16 cellular contexts compared by ENCODE assay signal in the genomic region with DNA sequence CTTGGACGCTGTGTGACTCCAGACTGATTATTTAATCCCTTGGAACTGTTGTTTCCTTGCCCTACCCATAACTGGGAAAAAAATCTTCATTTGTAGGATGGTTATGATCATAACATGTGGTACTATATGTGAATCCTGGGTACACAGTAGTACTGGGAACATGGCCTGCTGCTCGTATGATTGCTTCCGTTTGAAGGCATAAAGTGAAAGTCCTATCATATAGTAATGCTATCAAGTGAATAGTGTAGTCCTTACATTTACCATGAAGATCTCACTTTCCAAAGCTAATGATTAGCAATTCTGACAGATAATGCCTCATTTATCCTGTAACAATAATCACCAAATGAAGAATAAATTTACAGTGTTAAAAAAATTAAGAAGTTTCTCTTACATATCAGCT. TPM values are rescaled to one million over a fixed set of nuclear protein-coding genes. Genes with fewer than 3 reads are reported as not detected.
DNase-seq lines count a peak whose midpoint lies in the region; ATAC-seq, FAIRE-seq and TF ChIP-seq lines count a peak whose summit lies in the region.
"Had no signal": no experiment of that assay in that cellular context is flagged by ENCODE, and none has a peak within 500 bp of the region (broad histone marks: within the 10 kb centered on the region; RNA-seq: fewer than 3 reads in every experiment).

No MANE protein-coding gene starts in this region.

- FAIRE-seq in K562 (lab: Jason Lieb, UNC): no peak
- FAIRE-seq: A204.1 had no signal

- peaks cover 3% of the 10 kb centered on the region for H3K27me3 Mint-ChIP-seq in activated naive CD8-positive, alpha-beta T cell treated with anti-CD3 and anti-CD28 coated beads, Interleukin-2, amount 50 U/mL, for 24 hours
- H3K27me3 Mint-ChIP-seq in activated naive CD8-positive, alpha-beta T cell treated with anti-CD3 and anti-CD28 coated beads for 36 hours: no peaks in the 10 kb centered on the region
- H3K27me3 Mint-ChIP-seq in memory B cell: no peaks in the 10 kb centered on the region

- H4K20me1 ChIP-seq in K562 (replicated peaks; ENCODE audit: control insufficient read depth, insufficient read depth, low read length): no peaks in the 10 kb centered on the region

- peaks cover 75% of the 10 kb centered on the region for H3K79me2 ChIP-seq in K562 (ENCODE audit: control insufficient read depth, insufficient read depth, low read length)

- H3K9me1 ChIP-seq in K562 (ENCODE audit: control insufficient read depth, insufficient read depth, low read length): no peaks in the 10 kb centered on the region

- H3K27ac ChIP-seq in K562 (ENCODE audit: extremely low read depth, low read depth, low read length) (peak overlapping the region; percentile 52; the same call in 2 of the 3 replicates), tibial nerve (peak overlapping the region; percentile 1 to 70 (median 66))

- H3K9me3 Mint-ChIP-seq in activated naive CD8-positive, alpha-beta T cell treated with anti-CD3 and anti-CD28 coated beads, Interleukin-2, amount 50 U/mL, for 24 hours: peaks cover 4% of the 10 kb centered on the region
- no peaks in the 10 kb centered on the region for H3K9me3 Mint-ChIP-seq in activated naive CD8-positive, alpha-beta T cell treated with anti-CD3 and anti-CD28 coated beads for 36 hours
- no peaks in the 10 kb centered on the region for H3K9me3 Mint-ChIP-seq in memory B cell
- H3K9me3 Mint-ChIP-seq: activated naive CD4-positive, alpha-beta T cell treated with anti-CD3 and anti-CD28 coated beads, Interleukin-2, amount 50 U/mL, for 24 hours had no signal

- TF ChIP-seq EP300 in K562 (IDR thresholded peaks at IDR 0.05; ENCODE audit: low read length) (no peak), tibial nerve (IDR thresholded peaks at IDR 0.05) (no peak)

- TF ChIP-seq CTCF in K562 (IDR thresholded peaks at IDR 0.05 in 2 of 3, conservative IDR thresholded peaks at IDR 0.05 in 1 of 3; ENCODE audit: insufficient read depth in 2 of 3, low read depth in 1 of 3, low read length in 3 of 3) (no peak), tibial nerve (IDR thresholded peaks at IDR 0.05) (no peak)

- H3K4me3 ChIP-seq in K562 (no peak overlapping the region), tibial nerve (no peak overlapping the region)

- POLR2A ChIA-PET in K562 (lab: Yijun Ruan, JAX): interaction anchor here (0.8 to 3.1 kb wide), 2 partner anchors 10 to 55 kb away, joined by 3 to 18 read pairs; no protein-coding TSS in a partner anchor

- H3K27ac Mint-ChIP-seq in activated naive CD8-positive, alpha-beta T cell treated with anti-CD3 and anti-CD28 coated beads, Interleukin-2, amount 50 U/mL, for 24 hours: peak overlapping the region; percentile 92
- H3K27ac Mint-ChIP-seq in activated naive CD8-positive, alpha-beta T cell treated with anti-CD3 and anti-CD28 coated beads for 36 hours: no peak overlapping the region
- peak overlapping the region; percentile 90 for H3K27ac Mint-ChIP-seq in memory B cell
- H3K27ac Mint-ChIP-seq: activated naive CD4-positive, alpha-beta T cell treated with anti-CD3 and anti-CD28 coated beads, Interleukin-2, amount 50 U/mL, for 24 hours had no signal

- CTCF ChIA-PET in K562 (lab: Yijun Ruan, JAX; ENCODE audit: low intra/inter-chr PET ratio): no interaction called here

- no peak for TF ChIP-seq RAD21 in K562 (CRISPR knock-in tag; conservative IDR thresholded peaks at IDR 0.05 in 1 of 2, IDR thresholded peaks at IDR 0.05 in 1 of 2)

- H3K9ac ChIP-seq in K562 (ENCODE audit: insufficient read depth in 1 of 2, low read depth in 2 of 2, low read length in 2 of 2): peak overlapping the region in 1 of 2 experiments; percentile 28; a peak in 1 of 4 replicates

- H3K36me3 Mint-ChIP-seq in activated naive CD8-positive, alpha-beta T cell treated with anti-CD3 and anti-CD28 coated beads, Interleukin-2, amount 50 U/mL, for 24 hours (ENCODE audit: low read depth): no peaks in the 10 kb centered on the region
- H3K36me3 Mint-ChIP-seq in activated naive CD8-positive, alpha-beta T cell treated with anti-CD3 and anti-CD28 coated beads for 36 hours: peaks cover 3% of the 10 kb centered on the region
- H3K36me3 Mint-ChIP-seq in memory B cell: peaks cover 5% of the 10 kb centered on the region
- H3K36me3 Mint-ChIP-seq: activated naive CD4-positive, alpha-beta T cell treated with anti-CD3 and anti-CD28 coated beads, Interleukin-2, amount 50 U/mL, for 24 hours had no signal

- no peak for DNase-seq in activated naive CD8-positive, alpha-beta T cell treated with anti-CD3 and anti-CD28 coated beads, Interleukin-2, amount 50 U/mL, for 24 hours
- no peak for DNase-seq in activated naive CD8-positive, alpha-beta T cell treated with anti-CD3 and anti-CD28 coated beads for 36 hours
- DNase-seq in K562 (ENCODE audit: extremely low read depth in 1 of 4, low spot score in 3 of 4): no peak
- no peak for DNase-seq in memory B cell (ENCODE audit: low spot score in 2 of 2)
- no peak for DNase-seq in tibial nerve (ENCODE audit: low spot score in 2 of 2)
- DNase-seq in NOMO-1 (lab: John Stamatoyannopoulos, UW; ENCODE audit: unreplicated experiment in 2 of 2): no peak
- DNase-seq in hypothalamus (lab: John Stamatoyannopoulos, UW): no peak
- DNase-seq: activated CD4-positive, alpha-beta T cell treated with anti-CD3 and anti-CD28 coated beads, Interleukin-2, amount 50 U/mL, for 4 hours; DMS79; effector CD8-positive, alpha-beta T cell; hippocampal formation; NCI-H774; SW 1271 had no signal

- H3K27me3 ChIP-seq in K562 (ENCODE audit: control insufficient read depth in 2 of 2, insufficient read depth in 2 of 2, low read length in 2 of 2): no peaks in the 10 kb centered on the region
- no peaks in the 10 kb centered on the region for H3K27me3 ChIP-seq in tibial nerve

- no peak for ATAC-seq in activated naive CD8-positive, alpha-beta T cell treated with anti-CD3 and anti-CD28 coated beads, Interleukin-2, amount 50 U/mL, for 24 hours
- ATAC-seq in K562: peak; percentile 22; the same call in 1 of the 3 replicates
- ATAC-seq in memory B cell (ENCODE audit: low read depth): no peak
- ATAC-seq in GM19452 (IDR thresholded peaks at IDR 0.05; ENCODE audit: unreplicated experiment): no peak

- H3K4me1 Mint-ChIP-seq in activated naive CD8-positive, alpha-beta T cell treated with anti-CD3 and anti-CD28 coated beads, Interleukin-2, amount 50 U/mL, for 24 hours: peaks cover 87% of the 10 kb centered on the region
- H3K4me1 Mint-ChIP-seq in activated naive CD8-positive, alpha-beta T cell treated with anti-CD3 and anti-CD28 coated beads for 36 hours: peaks cover 70% of the 10 kb centered on the region
- peaks cover 50% of the 10 kb centered on the region for H3K4me1 Mint-ChIP-seq in memory B cell

- peak overlapping the region; percentile 58 for H3K4me2 ChIP-seq in K562 (ENCODE audit: insufficient read depth, low read length)

- H3K9me3 ChIP-seq in K562 (replicated peaks; ENCODE audit: control insufficient read depth, insufficient read depth, low read depth, low read length) (no peaks in the 10 kb centered on the region), tibial nerve (no peaks in the 10 kb centered on the region)

- H3K4me3 Mint-ChIP-seq in activated naive CD8-positive, alpha-beta T cell treated with anti-CD3 and anti-CD28 coated beads, Interleukin-2, amount 50 U/mL, for 24 hours: peak overlapping the region; percentile 61
- no peak overlapping the region for H3K4me3 Mint-ChIP-seq in activated naive CD8-positive, alpha-beta T cell treated with anti-CD3 and anti-CD28 coated beads for 36 hours
- H3K4me3 Mint-ChIP-seq in memory B cell: peak overlapping the region; percentile 59
- H3K4me3 Mint-ChIP-seq: activated naive CD4-positive, alpha-beta T cell treated with anti-CD3 and anti-CD28 coated beads, Interleukin-2, amount 50 U/mL, for 24 hours had no signal

- H3K4me1 ChIP-seq in K562 (replicated peaks in 1 of 2; ENCODE audit: control insufficient read depth in 2 of 2, insufficient read depth in 2 of 2, low read length in 2 of 2) (peaks cover 0 to 16% of the 10 kb centered on the region in 2 experiments; a peak in 3 of 5 replicates), tibial nerve (peaks cover 0 to 53% (median 11%) of the 10 kb centered on the region in 4 donors)

- no TSS peak for BruUV-seq in K562 (replicated peaks; lab: Mats Ljungman, UMichigan)

- intact Hi-C loops in K562 (cut with micrococcal nuclease): loop anchor here (5.0 to 10.0 kb wide), 3 partner anchors 53 to 298 kb away; partner anchors contain the start of gene MEF2C

- in situ Hi-C loops in K562 (cut with MboI): no loop called here

- WGBS in K562 (ENCODE audit: insufficient coverage, low coverage, missing lambda C conversion rate): 43% methylated on average over 3 of the region's 3 CpGs
- 65 to 70% methylated on average over 3 of the region's 3 CpGs for WGBS in tibial nerve, 2 donors

- H3K36me3 ChIP-seq in K562 (ENCODE audit: control insufficient read depth, insufficient read depth, low read length): peaks cover 4% of the 10 kb centered on the region; the same call in 2 of the 3 replicates
- H3K36me3 ChIP-seq in tibial nerve: no peaks in the 10 kb centered on the region

- H2AFZ ChIP-seq in K562 (ENCODE audit: low read depth, low read length): peak overlapping the region; percentile 77

- TF ChIP-seq POLR2A in K562 (conservative IDR thresholded peaks at IDR 0.05): no peak
- TF ChIP-seq POLR2A in tibial nerve (IDR thresholded peaks at IDR 0.05): no peak

RNA-seq across cellular contexts. Expression of gene MEF2C, which starts 53.2 kb away (rescaled TPM):
- total RNA-seq in activated naive CD8-positive, alpha-beta T cell treated with anti-CD3 and anti-CD28 coated beads for 36 hours: 1 to 10 TPM; 1.5 to 2.1 TPM
- total RNA-seq in K562 (2011; cell fraction: chromatin; rRNA removed; ENCODE audit: low replicate concordance): 52.4 and 139 TPM in 2 replicates
- total RNA-seq in K562 (2011; cell fraction: nucleolus; rRNA removed): 18.3 and 23.4 TPM in 2 replicates
- 41.7 and 68.3 TPM in 2 replicates for total RNA-seq in K562 (2011; cell fraction: nucleoplasm; rRNA removed)
- 47.6 and 50.1 TPM in 2 replicates for total RNA-seq in K562 (2014; rRNA removed)
- total RNA-seq in K562 (2014; rRNA removed; fragmentation: Illumina TruSeq; extraction: Trizol): 62.4 and 74.7 TPM in 2 replicates
- 52.6 and 58.3 TPM in 2 replicates for total RNA-seq in K562 (2015; rRNA removed; fragmentation: Illumina TruSeq; extraction: Trizol)
- 56.5 and 64.5 TPM in 2 replicates for total RNA-seq in K562 (2021)
- polyA plus RNA-seq in K562 (2011; rRNA removed): 35.4 and 37.6 TPM in 2 replicates
- 57.3 and 69.3 TPM in 2 replicates for polyA plus RNA-seq in K562 (2011; cell fraction: cytosol; rRNA removed)
- polyA plus RNA-seq in K562 (2011; cell fraction: nucleus; rRNA removed): 45.1 and 48.9 TPM in 2 replicates
- 25.7 and 46.6 TPM in 2 replicates for polyA plus RNA-seq in K562 (2012)
- polyA plus RNA-seq in K562 (2014; fragmentation: Illumina TruSeq; extraction: Trizol): 62.3 and 67.8 TPM in 2 replicates
- polyA plus RNA-seq in K562 (2014; fragmentation: Nextera tagmentation; extraction: Ambion mirVana): 10 to 100 TPM; 48.2 to 66.3 TPM
- polyA plus RNA-seq in K562 (2014; rRNA removed): 25.1 and 28.8 TPM in 2 replicates
- 181 and 196 TPM in 2 replicates for polyA minus RNA-seq in K562 (2011; rRNA and poly(A)+ RNA removed)
- polyA minus RNA-seq in K562 (2011; cell fraction: cytosol; rRNA and poly(A)+ RNA removed): 45.1 and 47.7 TPM in 2 replicates
- polyA minus RNA-seq in K562 (2011; cell fraction: nucleus; rRNA and poly(A)+ RNA removed): 97.3 and 153 TPM in 2 replicates
- total RNA-seq in tibial nerve: 10 to 100 TPM; 16.5 to 40.8 (median 29.1) TPM

Comparison
In these comparisons a context has a peak if more than half of its experiments do, and no peak if none do; other contexts are left out.
1. RNA of gene MEF2C, which starts 53.2 kb away (total RNA-seq): 18.3 to 139 TPM in K562 and 16.5 to 40.8 TPM in tibial nerve; 1.5 to 2.1 TPM in activated naive CD8-positive, alpha-beta T cell treated with anti-CD3 and anti-CD28 coated beads for 36 hours; every median in the first group is over 4 times any median in the second.